In genomic region chr10:96456296-96456840, GRCh38 we compare ENCODE assay signal across 1 cellular context.
TF ChIP-seq lines count a peak whose summit lies in the region.

No MANE protein-coding gene starts in this region.

TF ChIP-seq in H1, 55 proteins besides CTCF, POLR2A, EP300 and RAD21:
- TF ChIP-seq YY1 (IDR thresholded peaks at IDR 0.05; ENCODE audit: low read depth, low read length) (no peak), SP4 (IDR thresholded peaks at IDR 0.05; ENCODE audit: low read length) (no peak), EZH2 (IDR thresholded peaks at IDR 0.05; ENCODE audit: low read depth, low read length, severe bottlenecking) (no peak), JUND (IDR thresholded peaks at IDR 0.05; ENCODE audit: low read length) (no peak), TAF7 (optimal IDR thresholded peaks at IDR 0.05; ENCODE audit: borderline replicate concordance, low read depth, low read length) (no peak)
TF ChIP-seq in H1: peak in this region for 0.
